1 cellular context compared by ENCODE assay signal in the genomic region with DNA sequence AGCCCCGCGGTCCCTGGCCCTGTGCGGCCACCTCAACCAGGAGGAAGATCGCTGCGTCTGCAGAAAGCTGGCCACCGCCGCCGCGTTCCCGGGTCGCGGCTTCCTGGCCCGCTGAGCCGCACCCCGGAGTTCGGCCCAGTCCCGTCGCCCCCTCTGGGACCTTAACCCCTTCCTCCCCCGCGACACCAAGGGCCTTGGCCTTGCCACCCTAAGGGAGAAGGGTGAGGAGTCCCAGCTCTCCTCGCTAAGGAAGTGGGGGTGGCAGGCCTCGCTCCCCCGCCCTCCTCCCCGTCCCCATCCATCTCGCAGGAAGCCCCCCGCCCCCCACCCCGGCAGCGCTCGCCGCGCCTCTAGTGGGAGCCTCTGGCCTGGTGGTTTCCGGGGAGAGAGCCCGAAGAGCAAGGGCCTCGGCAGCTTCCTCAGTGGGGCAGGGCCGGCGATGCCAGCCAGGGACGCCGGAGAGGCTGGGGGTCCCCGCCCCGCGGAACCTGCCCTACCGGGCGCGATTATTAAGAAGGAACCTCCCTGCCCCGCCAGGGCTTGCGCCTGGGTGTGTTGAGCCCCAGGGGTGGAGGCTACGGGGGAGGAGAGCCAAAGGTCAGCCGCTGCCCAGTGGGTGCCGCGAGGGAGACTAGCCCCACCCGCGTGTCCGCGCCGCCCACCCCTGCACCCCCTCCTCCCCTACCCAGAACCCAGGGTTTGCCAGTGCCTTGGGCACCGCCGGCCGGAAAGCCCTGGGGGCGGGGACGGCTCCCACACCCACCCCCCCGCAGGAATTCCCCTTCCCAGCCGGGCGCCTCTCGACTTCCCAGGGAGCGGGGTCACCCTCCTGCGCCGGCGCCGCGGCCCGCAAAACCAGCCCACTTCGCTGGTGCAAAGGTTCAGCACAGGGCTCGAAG.
A peak's percentile ranks its signal among the peaks of the same experiment; 100 is the strongest.
TF ChIP-seq lines count a peak whose summit lies in the region.

No MANE protein-coding gene starts in this region.

TF ChIP-seq in HepG2, 621 proteins besides CTCF, POLR2A, EP300 and RAD21 (continued from another document and continues in another):
- TF ChIP-seq, protein P1, sequence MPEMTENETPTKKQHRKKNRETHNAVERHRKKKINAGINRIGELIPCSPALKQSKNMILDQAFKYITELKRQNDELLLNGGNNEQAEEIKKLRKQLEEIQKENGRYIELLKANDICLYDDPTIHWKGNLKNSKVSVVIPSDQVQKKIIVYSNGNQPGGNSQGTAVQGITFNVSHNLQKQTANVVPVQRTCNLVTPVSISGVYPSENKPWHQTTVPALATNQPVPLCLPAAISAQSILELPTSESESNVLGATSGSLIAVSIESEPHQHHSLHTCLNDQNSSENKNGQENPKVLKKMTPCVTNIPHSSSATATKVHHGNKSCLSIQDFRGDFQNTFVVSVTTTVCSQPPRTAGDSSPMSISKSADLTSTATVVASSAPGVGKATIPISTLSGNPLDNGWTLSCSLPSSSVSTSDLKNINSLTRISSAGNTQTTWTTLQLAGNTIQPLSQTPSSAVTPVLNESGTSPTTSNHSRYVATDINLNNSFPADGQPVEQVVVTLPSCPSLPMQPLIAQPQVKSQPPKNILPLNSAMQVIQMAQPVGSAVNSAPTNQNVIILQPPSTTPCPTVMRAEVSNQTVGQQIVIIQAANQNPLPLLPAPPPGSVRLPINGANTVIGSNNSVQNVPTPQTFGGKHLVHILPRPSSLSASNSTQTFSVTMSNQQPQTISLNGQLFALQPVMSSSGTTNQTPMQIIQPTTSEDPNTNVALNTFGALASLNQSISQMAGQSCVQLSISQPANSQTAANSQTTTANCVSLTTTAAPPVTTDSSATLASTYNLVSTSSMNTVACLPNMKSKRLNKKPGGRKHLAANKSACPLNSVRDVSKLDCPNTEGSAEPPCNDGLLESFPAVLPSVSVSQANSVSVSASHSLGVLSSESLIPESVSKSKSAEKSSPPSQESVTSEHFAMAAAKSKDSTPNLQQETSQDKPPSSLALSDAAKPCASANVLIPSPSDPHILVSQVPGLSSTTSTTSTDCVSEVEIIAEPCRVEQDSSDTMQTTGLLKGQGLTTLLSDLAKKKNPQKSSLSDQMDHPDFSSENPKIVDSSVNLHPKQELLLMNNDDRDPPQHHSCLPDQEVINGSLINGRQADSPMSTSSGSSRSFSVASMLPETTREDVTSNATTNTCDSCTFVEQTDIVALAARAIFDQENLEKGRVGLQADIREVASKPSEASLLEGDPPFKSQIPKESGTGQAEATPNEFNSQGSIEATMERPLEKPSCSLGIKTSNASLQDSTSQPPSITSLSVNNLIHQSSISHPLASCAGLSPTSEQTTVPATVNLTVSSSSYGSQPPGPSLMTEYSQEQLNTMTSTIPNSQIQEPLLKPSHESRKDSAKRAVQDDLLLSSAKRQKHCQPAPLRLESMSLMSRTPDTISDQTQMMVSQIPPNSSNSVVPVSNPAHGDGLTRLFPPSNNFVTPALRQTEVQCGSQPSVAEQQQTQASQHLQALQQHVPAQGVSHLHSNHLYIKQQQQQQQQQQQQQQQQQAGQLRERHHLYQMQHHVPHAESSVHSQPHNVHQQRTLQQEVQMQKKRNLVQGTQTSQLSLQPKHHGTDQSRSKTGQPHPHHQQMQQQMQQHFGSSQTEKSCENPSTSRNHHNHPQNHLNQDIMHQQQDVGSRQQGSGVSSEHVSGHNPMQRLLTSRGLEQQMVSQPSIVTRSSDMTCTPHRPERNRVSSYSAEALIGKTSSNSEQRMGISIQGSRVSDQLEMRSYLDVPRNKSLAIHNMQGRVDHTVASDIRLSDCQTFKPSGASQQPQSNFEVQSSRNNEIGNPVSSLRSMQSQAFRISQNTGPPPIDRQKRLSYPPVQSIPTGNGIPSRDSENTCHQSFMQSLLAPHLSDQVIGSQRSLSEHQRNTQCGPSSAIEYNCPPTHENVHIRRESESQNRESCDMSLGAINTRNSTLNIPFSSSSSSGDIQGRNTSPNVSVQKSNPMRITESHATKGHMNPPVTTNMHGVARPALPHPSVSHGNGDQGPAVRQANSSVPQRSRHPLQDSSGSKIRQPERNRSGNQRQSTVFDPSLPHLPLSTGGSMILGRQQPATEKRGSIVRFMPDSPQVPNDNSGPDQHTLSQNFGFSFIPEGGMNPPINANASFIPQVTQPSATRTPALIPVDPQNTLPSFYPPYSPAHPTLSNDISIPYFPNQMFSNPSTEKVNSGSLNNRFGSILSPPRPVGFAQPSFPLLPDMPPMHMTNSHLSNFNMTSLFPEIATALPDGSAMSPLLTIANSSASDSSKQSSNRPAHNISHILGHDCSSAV (CRISPR knock-in tag; IDR thresholded peaks at IDR 0.05; ENCODE audit: borderline replicate concordance): no peak
- TF ChIP-seq, protein P2, sequence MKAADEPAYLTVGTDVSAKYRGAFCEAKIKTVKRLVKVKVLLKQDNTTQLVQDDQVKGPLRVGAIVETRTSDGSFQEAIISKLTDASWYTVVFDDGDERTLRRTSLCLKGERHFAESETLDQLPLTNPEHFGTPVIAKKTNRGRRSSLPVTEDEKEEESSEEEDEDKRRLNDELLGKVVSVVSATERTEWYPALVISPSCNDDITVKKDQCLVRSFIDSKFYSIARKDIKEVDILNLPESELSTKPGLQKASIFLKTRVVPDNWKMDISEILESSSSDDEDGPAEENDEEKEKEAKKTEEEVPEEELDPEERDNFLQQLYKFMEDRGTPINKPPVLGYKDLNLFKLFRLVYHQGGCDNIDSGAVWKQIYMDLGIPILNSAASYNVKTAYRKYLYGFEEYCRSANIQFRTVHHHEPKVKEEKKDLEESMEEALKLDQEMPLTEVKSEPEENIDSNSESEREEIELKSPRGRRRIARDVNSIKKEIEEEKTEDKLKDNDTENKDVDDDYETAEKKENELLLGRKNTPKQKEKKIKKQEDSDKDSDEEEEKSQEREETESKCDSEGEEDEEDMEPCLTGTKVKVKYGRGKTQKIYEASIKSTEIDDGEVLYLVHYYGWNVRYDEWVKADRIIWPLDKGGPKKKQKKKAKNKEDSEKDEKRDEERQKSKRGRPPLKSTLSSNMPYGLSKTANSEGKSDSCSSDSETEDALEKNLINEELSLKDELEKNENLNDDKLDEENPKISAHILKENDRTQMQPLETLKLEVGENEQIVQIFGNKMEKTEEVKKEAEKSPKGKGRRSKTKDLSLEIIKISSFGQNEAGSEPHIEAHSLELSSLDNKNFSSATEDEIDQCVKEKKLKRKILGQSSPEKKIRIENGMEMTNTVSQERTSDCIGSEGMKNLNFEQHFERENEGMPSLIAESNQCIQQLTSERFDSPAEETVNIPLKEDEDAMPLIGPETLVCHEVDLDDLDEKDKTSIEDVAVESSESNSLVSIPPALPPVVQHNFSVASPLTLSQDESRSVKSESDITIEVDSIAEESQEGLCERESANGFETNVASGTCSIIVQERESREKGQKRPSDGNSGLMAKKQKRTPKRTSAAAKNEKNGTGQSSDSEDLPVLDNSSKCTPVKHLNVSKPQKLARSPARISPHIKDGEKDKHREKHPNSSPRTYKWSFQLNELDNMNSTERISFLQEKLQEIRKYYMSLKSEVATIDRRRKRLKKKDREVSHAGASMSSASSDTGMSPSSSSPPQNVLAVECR (CRISPR knock-in tag; IDR thresholded peaks at IDR 0.05; ENCODE audit: borderline replicate concordance): peak; percentile 53; the same call in 1 of the 2 replicates
- TF ChIP-seq, protein P3, sequence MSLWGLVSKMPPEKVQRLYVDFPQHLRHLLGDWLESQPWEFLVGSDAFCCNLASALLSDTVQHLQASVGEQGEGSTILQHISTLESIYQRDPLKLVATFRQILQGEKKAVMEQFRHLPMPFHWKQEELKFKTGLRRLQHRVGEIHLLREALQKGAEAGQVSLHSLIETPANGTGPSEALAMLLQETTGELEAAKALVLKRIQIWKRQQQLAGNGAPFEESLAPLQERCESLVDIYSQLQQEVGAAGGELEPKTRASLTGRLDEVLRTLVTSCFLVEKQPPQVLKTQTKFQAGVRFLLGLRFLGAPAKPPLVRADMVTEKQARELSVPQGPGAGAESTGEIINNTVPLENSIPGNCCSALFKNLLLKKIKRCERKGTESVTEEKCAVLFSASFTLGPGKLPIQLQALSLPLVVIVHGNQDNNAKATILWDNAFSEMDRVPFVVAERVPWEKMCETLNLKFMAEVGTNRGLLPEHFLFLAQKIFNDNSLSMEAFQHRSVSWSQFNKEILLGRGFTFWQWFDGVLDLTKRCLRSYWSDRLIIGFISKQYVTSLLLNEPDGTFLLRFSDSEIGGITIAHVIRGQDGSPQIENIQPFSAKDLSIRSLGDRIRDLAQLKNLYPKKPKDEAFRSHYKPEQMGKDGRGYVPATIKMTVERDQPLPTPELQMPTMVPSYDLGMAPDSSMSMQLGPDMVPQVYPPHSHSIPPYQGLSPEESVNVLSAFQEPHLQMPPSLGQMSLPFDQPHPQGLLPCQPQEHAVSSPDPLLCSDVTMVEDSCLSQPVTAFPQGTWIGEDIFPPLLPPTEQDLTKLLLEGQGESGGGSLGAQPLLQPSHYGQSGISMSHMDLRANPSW (CRISPR knock-in tag; IDR thresholded peaks at IDR 0.05; ENCODE audit: borderline replicate concordance): no peak
- TF ChIP-seq ZNF10 (CRISPR knock-in tag; IDR thresholded peaks at IDR 0.05; ENCODE audit: borderline replicate concordance, low read depth): no peak
- TF ChIP-seq SIX1 (CRISPR knock-in tag; IDR thresholded peaks at IDR 0.05; ENCODE audit: borderline replicate concordance): 0 out of 2 replicates have a peak, but pooled peaks have one; percentile 3
- peak; percentile 64; the same call in 1 of the 2 replicates for TF ChIP-seq ATF7-NPFF (CRISPR knock-in tag; IDR thresholded peaks at IDR 0.05; ENCODE audit: low read depth)
- TF ChIP-seq ZNF451 (CRISPR knock-in tag; IDR thresholded peaks at IDR 0.05): peak; percentile 14; the same call in 1 of the 2 replicates
- TF ChIP-seq SNAPC2 (CRISPR knock-in tag; IDR thresholded peaks at IDR 0.05): no peak
- TF ChIP-seq, protein P4, sequence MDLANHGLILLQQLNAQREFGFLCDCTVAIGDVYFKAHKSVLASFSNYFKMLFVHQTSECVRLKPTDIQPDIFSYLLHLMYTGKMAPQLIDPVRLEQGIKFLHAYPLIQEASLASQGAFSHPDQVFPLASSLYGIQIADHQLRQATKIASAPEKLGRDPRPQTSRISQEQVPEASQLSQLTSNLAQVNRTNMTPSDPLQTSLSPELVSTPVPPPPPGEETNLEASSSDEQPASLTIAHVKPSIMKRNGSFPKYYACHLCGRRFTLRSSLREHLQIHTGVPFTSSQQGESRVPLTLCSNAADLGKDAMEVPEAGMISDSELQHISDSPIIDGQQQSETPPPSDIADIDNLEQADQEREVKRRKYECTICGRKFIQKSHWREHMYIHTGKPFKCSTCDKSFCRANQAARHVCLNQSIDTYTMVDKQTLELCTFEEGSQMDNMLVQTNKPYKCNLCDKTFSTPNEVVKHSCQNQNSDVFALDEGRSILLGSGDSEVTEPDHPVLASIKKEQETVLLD (CRISPR knock-in tag; IDR thresholded peaks at IDR 0.05; ENCODE audit: low read depth): peak; percentile 24; the same call in 1 of the 2 replicates
- TF ChIP-seq, protein P5, sequence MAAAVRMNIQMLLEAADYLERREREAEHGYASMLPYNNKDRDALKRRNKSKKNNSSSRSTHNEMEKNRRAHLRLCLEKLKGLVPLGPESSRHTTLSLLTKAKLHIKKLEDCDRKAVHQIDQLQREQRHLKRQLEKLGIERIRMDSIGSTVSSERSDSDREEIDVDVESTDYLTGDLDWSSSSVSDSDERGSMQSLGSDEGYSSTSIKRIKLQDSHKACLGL (CRISPR knock-in tag; IDR thresholded peaks at IDR 0.05): no peak
- no peak for TF ChIP-seq ZNF33B (CRISPR knock-in tag; IDR thresholded peaks at IDR 0.05)
- peak; percentile 52 for TF ChIP-seq ZBTB42 (CRISPR knock-in tag; IDR thresholded peaks at IDR 0.05)
- TF ChIP-seq, protein P6, sequence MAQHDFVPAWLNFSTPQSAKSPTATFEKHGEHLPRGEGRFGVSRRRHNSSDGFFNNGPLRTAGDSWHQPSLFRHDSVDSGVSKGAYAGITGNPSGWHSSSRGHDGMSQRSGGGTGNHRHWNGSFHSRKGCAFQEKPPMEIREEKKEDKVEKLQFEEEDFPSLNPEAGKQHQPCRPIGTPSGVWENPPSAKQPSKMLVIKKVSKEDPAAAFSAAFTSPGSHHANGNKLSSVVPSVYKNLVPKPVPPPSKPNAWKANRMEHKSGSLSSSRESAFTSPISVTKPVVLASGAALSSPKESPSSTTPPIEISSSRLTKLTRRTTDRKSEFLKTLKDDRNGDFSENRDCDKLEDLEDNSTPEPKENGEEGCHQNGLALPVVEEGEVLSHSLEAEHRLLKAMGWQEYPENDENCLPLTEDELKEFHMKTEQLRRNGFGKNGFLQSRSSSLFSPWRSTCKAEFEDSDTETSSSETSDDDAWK (CRISPR knock-in tag; IDR thresholded peaks at IDR 0.05): no peak
- TF ChIP-seq, protein P7, sequence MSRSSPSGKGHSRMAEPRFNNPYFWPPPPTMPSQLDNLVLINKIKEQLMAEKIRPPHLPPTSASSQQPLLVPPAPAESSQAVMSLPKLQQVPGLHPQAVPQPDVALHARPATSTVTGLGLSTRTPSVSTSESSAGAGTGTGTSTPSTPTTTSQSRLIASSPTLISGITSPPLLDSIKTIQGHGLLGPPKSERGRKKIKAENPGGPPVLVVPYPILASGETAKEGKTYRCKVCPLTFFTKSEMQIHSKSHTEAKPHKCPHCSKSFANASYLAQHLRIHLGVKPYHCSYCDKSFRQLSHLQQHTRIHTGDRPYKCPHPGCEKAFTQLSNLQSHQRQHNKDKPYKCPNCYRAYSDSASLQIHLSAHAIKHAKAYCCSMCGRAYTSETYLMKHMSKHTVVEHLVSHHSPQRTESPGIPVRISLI (CRISPR knock-in tag; IDR thresholded peaks at IDR 0.05; ENCODE audit: borderline replicate concordance): no peak
- 0 out of 2 replicates have a peak, but pooled peaks have one; percentile 6 for TF ChIP-seq RBAK (CRISPR knock-in tag; IDR thresholded peaks at IDR 0.05)
- TF ChIP-seq, protein P8, sequence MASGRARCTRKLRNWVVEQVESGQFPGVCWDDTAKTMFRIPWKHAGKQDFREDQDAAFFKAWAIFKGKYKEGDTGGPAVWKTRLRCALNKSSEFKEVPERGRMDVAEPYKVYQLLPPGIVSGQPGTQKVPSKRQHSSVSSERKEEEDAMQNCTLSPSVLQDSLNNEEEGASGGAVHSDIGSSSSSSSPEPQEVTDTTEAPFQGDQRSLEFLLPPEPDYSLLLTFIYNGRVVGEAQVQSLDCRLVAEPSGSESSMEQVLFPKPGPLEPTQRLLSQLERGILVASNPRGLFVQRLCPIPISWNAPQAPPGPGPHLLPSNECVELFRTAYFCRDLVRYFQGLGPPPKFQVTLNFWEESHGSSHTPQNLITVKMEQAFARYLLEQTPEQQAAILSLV (CRISPR knock-in tag; IDR thresholded peaks at IDR 0.05; ENCODE audit: borderline replicate concordance): no peak; the same call in none of the 2 replicates
- TF ChIP-seq ZBTB7B (CRISPR knock-in tag; IDR thresholded peaks at IDR 0.05): peak; percentile 87
- no peak for TF ChIP-seq YEATS2 (CRISPR knock-in tag; IDR thresholded peaks at IDR 0.05; ENCODE audit: borderline replicate concordance)
- TF ChIP-seq, protein P9, sequence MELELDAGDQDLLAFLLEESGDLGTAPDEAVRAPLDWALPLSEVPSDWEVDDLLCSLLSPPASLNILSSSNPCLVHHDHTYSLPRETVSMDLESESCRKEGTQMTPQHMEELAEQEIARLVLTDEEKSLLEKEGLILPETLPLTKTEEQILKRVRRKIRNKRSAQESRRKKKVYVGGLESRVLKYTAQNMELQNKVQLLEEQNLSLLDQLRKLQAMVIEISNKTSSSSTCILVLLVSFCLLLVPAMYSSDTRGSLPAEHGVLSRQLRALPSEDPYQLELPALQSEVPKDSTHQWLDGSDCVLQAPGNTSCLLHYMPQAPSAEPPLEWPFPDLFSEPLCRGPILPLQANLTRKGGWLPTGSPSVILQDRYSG (CRISPR knock-in tag; IDR thresholded peaks at IDR 0.05): peak; percentile 80; the same call in 1 of the 2 replicates
- TF ChIP-seq HNF4A (CRISPR knock-in tag; IDR thresholded peaks at IDR 0.05): peak; percentile 74
- TF ChIP-seq ZNF333 (CRISPR knock-in tag; IDR thresholded peaks at IDR 0.05; ENCODE audit: borderline replicate concordance): peak; percentile 24; the same call in 1 of the 2 replicates
